ENCODE assay signal across 16 cellular contexts in the genomic region with DNA sequence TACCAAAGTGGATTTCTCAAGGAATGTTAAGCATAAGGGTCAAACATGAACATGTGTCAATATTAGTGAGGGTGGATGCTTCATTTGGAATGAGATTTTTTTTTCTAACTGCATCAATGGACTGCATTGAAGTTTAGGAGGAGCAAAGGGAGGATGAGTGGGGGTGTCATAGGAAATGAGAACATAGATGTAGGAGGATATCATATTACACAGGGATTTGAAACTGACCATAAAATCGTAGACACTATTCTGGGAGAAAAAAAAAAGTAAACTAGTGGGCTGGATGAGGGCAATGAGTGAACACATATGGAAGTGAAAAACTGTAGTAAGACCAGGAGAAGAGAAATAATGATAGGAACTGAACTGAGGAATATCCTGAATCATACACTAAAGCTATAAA.
DNase-seq lines count a peak whose midpoint lies in the region; ATAC-seq and TF ChIP-seq lines count a peak whose summit lies in the region.
"Had no signal": no experiment of that assay in that cellular context is flagged by ENCODE, and none has a peak within 500 bp of the region (broad histone marks: within the 10 kb centered on the region; RNA-seq: fewer than 3 reads in every experiment).

No MANE protein-coding gene starts in this region.

- CTCF ChIA-PET in HEK293T (lab: Yijun Ruan, JAX): interaction anchor here (0.7 kb wide), 1 partner anchor 868 kb away, joined by 4 read pairs; no protein-coding TSS in a partner anchor

- no peaks in the 10 kb centered on the region for H3K36me3 ChIP-seq in left lung

- H3K27me3 Mint-ChIP-seq in stimulated activated naive CD8-positive, alpha-beta T cell treated with anti-CD3 and anti-CD28 coated beads, Interleukin-15, amount 100 ng/mL, for 72 hours: no peaks in the 10 kb centered on the region
- H3K27me3 Mint-ChIP-seq: activated T-cell treated with anti-CD3 and anti-CD28 coated beads, Interleukin-2, amount 50 U/mL, for 24 hours had no signal

- no peaks in the 10 kb centered on the region for H3K27me3 ChIP-seq in left lung

- in situ Hi-C loops in SK-MEL-5 (cut with HindIII; ENCODE audit: low pct_unique_long_range_greater_than_20kb, low sequenced_read_pairs): no loop called here

- intact Hi-C loops in left lung (cut with DNase I): no loop called here

- no peaks in the 10 kb centered on the region for H3K9me3 ChIP-seq in left lung

- peak; percentile 25 for DNase-seq in AG10803 (ENCODE audit: low read depth)
- no peak for DNase-seq in HEK293T (ENCODE audit: extremely low spot score)
- peak; percentile 87 for DNase-seq in SK-MEL-5 (ENCODE audit: low read depth, low spot score)
- peak; percentile 67 to 74 for DNase-seq in foreskin fibroblast
- DNase-seq in stimulated activated naive CD8-positive, alpha-beta T cell treated with anti-CD3 and anti-CD28 coated beads, Interleukin-15, amount 100 ng/mL, for 72 hours: no peak
- no peak for DNase-seq in activated naive CD4-positive, alpha-beta T cell (lab: John Stamatoyannopoulos, UW)
- DNase-seq in left lung: no peak
- DNase-seq: activated T-cell treated with anti-CD3 and anti-CD28 coated beads, Interleukin-2, amount 50 U/mL, for 24 hours; anterior cingulate cortex; GDM1; hypothalamus; NCI-H524 treated with DMSO at 0.1 percent for 48 hours; SHP77; stimulated activated naive CD4-positive, alpha-beta T cell treated with Interleukin-2 at 50 U/mL for 16 hours had no signal

- no peaks in the 10 kb centered on the region for H3K9me3 Mint-ChIP-seq in stimulated activated naive CD8-positive, alpha-beta T cell treated with anti-CD3 and anti-CD28 coated beads, Interleukin-15, amount 100 ng/mL, for 72 hours
- H3K9me3 Mint-ChIP-seq: activated T-cell treated with anti-CD3 and anti-CD28 coated beads, Interleukin-2, amount 50 U/mL, for 24 hours had no signal

- ATAC-seq in GM18502 (IDR thresholded peaks at IDR 0.05; ENCODE audit: poor library complexity, unreplicated experiment) (no peak), left lung (no peak)
- ATAC-seq in stimulated activated naive CD8-positive, alpha-beta T cell treated with anti-CD3 and anti-CD28 coated beads, Interleukin-15, amount 100 ng/mL, for 72 hours: no peak

- no peak overlapping the region for H3K27ac Mint-ChIP-seq in stimulated activated naive CD8-positive, alpha-beta T cell treated with anti-CD3 and anti-CD28 coated beads, Interleukin-15, amount 100 ng/mL, for 72 hours
- H3K27ac Mint-ChIP-seq: activated T-cell treated with anti-CD3 and anti-CD28 coated beads, Interleukin-2, amount 50 U/mL, for 24 hours had no signal

- no peak overlapping the region for H3K4me3 Mint-ChIP-seq in stimulated activated naive CD8-positive, alpha-beta T cell treated with anti-CD3 and anti-CD28 coated beads, Interleukin-15, amount 100 ng/mL, for 72 hours
- H3K4me3 Mint-ChIP-seq: activated T-cell treated with anti-CD3 and anti-CD28 coated beads, Interleukin-2, amount 50 U/mL, for 24 hours had no signal

- H3K4me3 ChIP-seq in AG10803 (ENCODE audit: low read length) (no peak overlapping the region), foreskin fibroblast (ENCODE audit: low read depth in 1 of 2, low read length in 2 of 2) (no peak overlapping the region), left lung (no peak overlapping the region)

- H3K4me1 Mint-ChIP-seq in stimulated activated naive CD8-positive, alpha-beta T cell treated with anti-CD3 and anti-CD28 coated beads, Interleukin-15, amount 100 ng/mL, for 72 hours: peaks cover 21% of the 10 kb centered on the region

- no peaks in the 10 kb centered on the region for H3K4me1 ChIP-seq in left lung

- H3K27ac ChIP-seq in left lung: no peak overlapping the region
- H3K27ac ChIP-seq: VCaP had no signal

- POLR2A ChIA-PET in HEK293T (lab: Yijun Ruan, JAX): no interaction called here

- TF ChIP-seq CTCF in AG10803 (conservative IDR thresholded peaks at IDR 0.05; ENCODE audit: low read length) (no peak), foreskin fibroblast (IDR thresholded peaks at IDR 0.05; ENCODE audit: low read depth, low read length) (no peak), left lung (IDR thresholded peaks at IDR 0.05) (no peak)

TF ChIP-seq in HEK293T, 16 proteins besides CTCF, POLR2A, EP300 and RAD21:
- TF ChIP-seq SP1 (IDR thresholded peaks at IDR 0.05) (no peak), ZNF384 (IDR thresholded peaks at IDR 0.05) (peak; percentile 82)

Comparison
In these comparisons a context has a peak if more than half of its experiments do, and no peak if none do; other contexts are left out.
1. DNase-seq: peak in AG10803 (single experiment), SK-MEL-5 (single experiment) and foreskin fibroblast (2 of 2); none in HEK293T (single experiment), stimulated activated naive CD8-positive, alpha-beta T cell treated with anti-CD3 and anti-CD28 coated beads, Interleukin-15, amount 100 ng/mL, for 72 hours (0 of 2), activated naive CD4-positive, alpha-beta T cell (0 of 4) and left lung (0 of 2).